In genomic region chr6:148144917-148145521, GRCh38 we compare ENCODE assay signal across 8 cellular contexts.
DNase-seq lines count a peak whose midpoint lies in the region; ATAC-seq and TF ChIP-seq lines count a peak whose summit lies in the region.

No MANE protein-coding gene starts in this region.

- H3K27me3 ChIP-seq in lower lobe of right lung (ENCODE audit: low read depth), result no peaks in the 10 kb centered on the region

- H3K4me3 ChIP-seq in WI38 (ENCODE audit: low read depth, low read length) (peak overlapping the region; percentile 28; the same call in 1 of the 2 replicates), choroid plexus epithelial cell (ENCODE audit: low read depth, low read length) (peak overlapping the region; percentile 26), lower lobe of right lung (no peak overlapping the region)

- H3K36me3 ChIP-seq in lower lobe of right lung, result no peaks in the 10 kb centered on the region

- intact Hi-C loops in lower lobe of right lung (cut with DNase I), result no loop called here

- TF ChIP-seq CTCF in WI38 (IDR thresholded peaks at IDR 0.05; ENCODE audit: low read depth, low read length) (peak; percentile 91), choroid plexus epithelial cell (conservative IDR thresholded peaks at IDR 0.05; ENCODE audit: low read depth, low read length) (peak; percentile 96), lower lobe of right lung (IDR thresholded peaks at IDR 0.05) (peak; percentile 70)

- H3K9me3 ChIP-seq in lower lobe of right lung, result no peaks in the 10 kb centered on the region

- no peaks in the 10 kb centered on the region for H3K4me1 ChIP-seq in lower lobe of right lung

- peak; percentile 62 for ATAC-seq in HG02973 (IDR thresholded peaks at IDR 0.05; ENCODE audit: unreplicated experiment)
- peak; percentile 61 to 64 for ATAC-seq in lower lobe of right lung

- H3K27ac ChIP-seq in lower lobe of right lung, result no peak overlapping the region

- DNase-seq in activated gamma-delta T cell treated with Interleukin-2 at 50 U/mL for 16 hours, result peak; percentile 27
- DNase-seq in activated gamma-delta T cell (lab: John Stamatoyannopoulos, UW), result no peak
- peak; percentile 83 for DNase-seq in NCI-H2171 treated with DMSO at 0.1 percent for 48 hours (lab: John Stamatoyannopoulos, UW)
- peak; percentile 91 for DNase-seq in choroid plexus epithelial cell (ENCODE audit: low read depth)
- DNase-seq in lower lobe of right lung, result peak; percentile 72
- DNase-seq in stimulated activated CD8-positive, alpha-beta memory T cell treated with anti-CD3 and anti-CD28 coated beads, Interleukin-15, amount 100 ng/mL, for 24 hours (ENCODE audit: low read depth), result peak; percentile 24
